ENCODE assay signal across 20 cellular contexts in the genomic region with DNA sequence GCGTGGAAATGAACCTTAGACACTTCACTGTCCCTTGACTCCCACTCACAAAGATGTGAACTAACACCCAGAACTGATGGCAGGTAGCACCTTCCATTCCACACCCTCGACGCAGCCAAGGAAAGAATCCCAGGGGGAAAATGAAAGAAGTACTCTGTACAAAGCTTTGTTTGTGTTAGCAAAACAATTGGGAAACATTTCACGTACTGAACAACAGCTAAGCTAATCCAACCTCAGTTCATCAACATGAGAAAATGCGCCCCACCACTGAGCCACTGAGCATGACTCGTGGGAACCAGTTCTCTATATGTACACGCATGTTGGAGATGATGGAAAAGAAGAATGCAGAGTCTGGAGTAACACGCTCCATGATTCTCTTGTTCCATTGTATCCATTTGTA. TPM values are rescaled to one million over a fixed set of nuclear protein-coding genes. Genes with fewer than 3 reads are reported as not detected.
DNase-seq lines count a peak whose midpoint lies in the region; ATAC-seq and TF ChIP-seq lines count a peak whose summit lies in the region.
"Had no signal": no experiment of that assay in that cellular context is flagged by ENCODE, and none has a peak within 500 bp of the region (broad histone marks: within the 10 kb centered on the region; RNA-seq: fewer than 3 reads in every experiment).

No MANE protein-coding gene starts in this region.

- ATAC-seq in GM21786 (IDR thresholded peaks at IDR 0.05; ENCODE audit: unreplicated experiment) = no peak
- no peak for ATAC-seq in natural killer cell
- ATAC-seq: HepG2; natural killer cell treated with Interleukin-12 subunit alpha and Interleukin-12 subunit beta and Interleukin-15 and Interleukin-18, amount 100 ng/mL, for 72 hours had no signal

- H3K36me3 ChIP-seq in BLaER1 treated with 17β-estradiol and CSF1 and Interleukin-3, amounts not matched to agents 10 nM and 100 nM = peaks cover 0 to 11% (median 3%) of the 10 kb centered on the region in 11 experiments; a peak in 7 of 22 replicates
- H3K36me3 ChIP-seq in stomach = no peaks in the 10 kb centered on the region
- no peaks in the 10 kb centered on the region for H3K36me3 ChIP-seq in Peyer's patch

- H3K27ac Mint-ChIP-seq in brain (peak overlapping the region; percentile 65 to 96 (median 82)), natural killer cell (no peak overlapping the region)
- H3K27ac Mint-ChIP-seq: activated naive CD8-positive, alpha-beta T cell treated with anti-CD3 and anti-CD28 coated beads for 36 hours; CD4-positive, alpha-beta memory T cell; natural killer cell treated with Interleukin-12 subunit alpha and Interleukin-12 subunit beta and Interleukin-15 and Interleukin-18, amount 100 ng/mL, for 72 hours; progenitor cell of endocrine pancreas had no signal

- H3K4me1 ChIP-seq in BLaER1 treated with 17β-estradiol and CSF1 and Interleukin-3, amounts not matched to agents 10 nM and 100 nM = peaks cover 30 to 79% (median 74%) of the 10 kb centered on the region in 10 experiments
- peaks cover 0 to 24% (median 13%) of the 10 kb centered on the region in 4 donors for H3K4me1 ChIP-seq in stomach
- peaks cover 0 to 13% (median 0%) of the 10 kb centered on the region in 4 donors for H3K4me1 ChIP-seq in Peyer's patch

- no peak overlapping the region for H3K9ac ChIP-seq in BLaER1 treated with 17β-estradiol and CSF1 and Interleukin-3, amounts not matched to agents 10 nM and 100 nM

- 69 to 77% (median 73%) methylated on average over 8 of the region's 8 CpGs for WGBS in stomach, 5 donors

- H3K36me3 Mint-ChIP-seq in brain = peaks cover 11% of the 10 kb centered on the region
- H3K36me3 Mint-ChIP-seq in natural killer cell = no peaks in the 10 kb centered on the region
- H3K36me3 Mint-ChIP-seq: activated naive CD8-positive, alpha-beta T cell treated with anti-CD3 and anti-CD28 coated beads for 36 hours; CD4-positive, alpha-beta memory T cell; natural killer cell treated with Interleukin-12 subunit alpha and Interleukin-12 subunit beta and Interleukin-15 and Interleukin-18, amount 100 ng/mL, for 72 hours had no signal

- peak overlapping the region in 6 of 11 experiments; percentile 66 to 90 (median 83); a peak in 8 of 22 replicates for H3K4me2 ChIP-seq in BLaER1 treated with 17β-estradiol and CSF1 and Interleukin-3, amounts not matched to agents 10 nM and 100 nM

- peaks cover 12 to 17% (median 14%) of the 10 kb centered on the region in 11 experiments for H3K9me3 ChIP-seq in BLaER1 treated with 17β-estradiol and CSF1 and Interleukin-3, amounts not matched to agents 10 nM and 100 nM (replicated peaks in 1 of 11)
- H3K9me3 ChIP-seq in stomach (no peaks in the 10 kb centered on the region), Peyer's patch (no peaks in the 10 kb centered on the region)

- TF ChIP-seq CTCF in brain (conservative IDR thresholded peaks at IDR 0.05) = no peak
- TF ChIP-seq CTCF in stomach (IDR thresholded peaks at IDR 0.05) = no peak
- TF ChIP-seq CTCF in natural killer cell (IDR thresholded peaks at IDR 0.05) = no peak
- no peak for TF ChIP-seq CTCF in Peyer's patch (IDR thresholded peaks at IDR 0.05)

- no peak overlapping the region for H3K4me3 ChIP-seq in BLaER1 treated with 17β-estradiol and CSF1 and Interleukin-3, amounts not matched to agents 10 nM and 100 nM
- H3K4me3 ChIP-seq in stomach (no peak overlapping the region), Peyer's patch (no peak overlapping the region)

- peak overlapping the region in 1 of 5 experiments; percentile 52 for H3K4me3 Mint-ChIP-seq in brain
- H3K4me3 Mint-ChIP-seq in natural killer cell = no peak overlapping the region
- H3K4me3 Mint-ChIP-seq: activated naive CD8-positive, alpha-beta T cell treated with anti-CD3 and anti-CD28 coated beads for 36 hours; natural killer cell treated with Interleukin-12 subunit alpha and Interleukin-12 subunit beta and Interleukin-15 and Interleukin-18, amount 100 ng/mL, for 72 hours had no signal

- TF ChIP-seq POLR2A in stomach (IDR thresholded peaks at IDR 0.05) = no peak
- TF ChIP-seq POLR2A in Peyer's patch (IDR thresholded peaks at IDR 0.05) = no peak

- DNase-seq in iris pigment epithelial cell (ENCODE audit: low read depth) (peak; percentile 59), stomach (no peak), natural killer cell (no peak), Kasumi-1 (lab: John Stamatoyannopoulos, UW) (no peak), Peyer's patch (no peak)
- DNase-seq: activated naive CD8-positive, alpha-beta T cell treated with anti-CD3 and anti-CD28 coated beads for 36 hours; CD4-positive, alpha-beta memory T cell; dermis blood vessel endothelial cell; DMS153; GDM1; kidney glomerular epithelial cell; NCI-H774; OCI-M1; SIG-M5 had no signal

- H3K27me3 ChIP-seq in BLaER1 treated with 17β-estradiol and CSF1 and Interleukin-3, amounts not matched to agents 10 nM and 100 nM = no peaks in the 10 kb centered on the region
- H3K27me3 ChIP-seq in stomach = peaks cover 0 to 5% (median 0%) of the 10 kb centered on the region in 3 donors
- no peaks in the 10 kb centered on the region for H3K27me3 ChIP-seq in Peyer's patch

- intact Hi-C loops in stomach (cut with DNase I; ENCODE audit: low total_unique reads) (no loop called here), natural killer cell (cut with micrococcal nuclease) (no loop called here)

- H3K27me3 Mint-ChIP-seq in brain = no peaks in the 10 kb centered on the region
- peaks cover 0 to 4% of the 10 kb centered on the region in 2 donors for H3K27me3 Mint-ChIP-seq in natural killer cell (ENCODE audit: low read depth in 2 of 2)

- H3K9me3 Mint-ChIP-seq in brain = peaks cover 0 to 10% (median 4%) of the 10 kb centered on the region in 5 experiments
- no peaks in the 10 kb centered on the region for H3K9me3 Mint-ChIP-seq in natural killer cell
- H3K9me3 Mint-ChIP-seq: activated naive CD8-positive, alpha-beta T cell treated with anti-CD3 and anti-CD28 coated beads for 36 hours; natural killer cell treated with Interleukin-12 subunit alpha and Interleukin-12 subunit beta and Interleukin-15 and Interleukin-18, amount 100 ng/mL, for 72 hours had no signal

- TF ChIP-seq EP300 in stomach (IDR thresholded peaks at IDR 0.05) = no peak

- peak overlapping the region in 7 of 11 experiments; percentile 11 to 76 (median 60); a peak in 7 of 22 replicates for H3K27ac ChIP-seq in BLaER1 treated with 17β-estradiol and CSF1 and Interleukin-3, amounts not matched to agents 10 nM and 100 nM
- H3K27ac ChIP-seq in stomach (peak overlapping the region in 3 of 5 donors; percentile 14 to 77 (median 49)), Peyer's patch (no peak overlapping the region)

- H3K4me1 Mint-ChIP-seq in brain (peaks cover 93% of the 10 kb centered on the region), natural killer cell (no peaks in the 10 kb centered on the region)
- H3K4me1 Mint-ChIP-seq: activated naive CD8-positive, alpha-beta T cell treated with anti-CD3 and anti-CD28 coated beads for 36 hours; CD4-positive, alpha-beta memory T cell had no signal

- H4K20me1 ChIP-seq in BLaER1 treated with 17β-estradiol and CSF1 and Interleukin-3, amounts not matched to agents 10 nM and 100 nM = no peaks in the 10 kb centered on the region

RNA-seq across cellular contexts. Expression of a gene that starts 32.0 kb away (rescaled TPM):
- polyA plus RNA-seq in brain (ENCODE audit: insufficient read depth, low read depth, low replicate concordance) (59.3 TPM), stomach (1 to 10 TPM; 1.2 to 3.7 (median 3.2) TPM)
- total RNA-seq in stomach (1 to 10 TPM in 3 of 5 donors, under 1 TPM in 1, not detected in 1; 0.89 to 2.8 (median 1.7) TPM), natural killer cell (under 1 TPM in 1 of 3 donors, not detected in 2; 0.13 TPM), Peyer's patch (1 to 10 TPM in 3 of 4 donors, under 1 TPM in 1; 0.70 to 9.1 (median 1.7) TPM)
- total RNA-seq: activated naive CD8-positive, alpha-beta T cell treated with anti-CD3 and anti-CD28 coated beads for 36 hours; CD4-positive, alpha-beta memory T cell; natural killer cell treated with Interleukin-12 subunit alpha and Interleukin-12 subunit beta and Interleukin-15 and Interleukin-18, amount 100 ng/mL, for 72 hours had no signal
- polyA plus RNA-seq: CD4-positive, alpha-beta memory T cell had no signal

Comparison
In these comparisons a context has a peak if more than half of its experiments do, and no peak if none do; other contexts are left out.
1. H3K27ac ChIP-seq: peak in BLaER1 treated with 17β-estradiol and CSF1 and Interleukin-3, amounts not matched to agents 10 nM and 100 nM (7 of 11) and stomach (3 of 5); none in Peyer's patch (0 of 4).
2. H3K27ac Mint-ChIP-seq: peak in brain (5 of 5); none in natural killer cell (0 of 2).